8 cellular contexts compared by ENCODE assay signal in the genomic region with DNA sequence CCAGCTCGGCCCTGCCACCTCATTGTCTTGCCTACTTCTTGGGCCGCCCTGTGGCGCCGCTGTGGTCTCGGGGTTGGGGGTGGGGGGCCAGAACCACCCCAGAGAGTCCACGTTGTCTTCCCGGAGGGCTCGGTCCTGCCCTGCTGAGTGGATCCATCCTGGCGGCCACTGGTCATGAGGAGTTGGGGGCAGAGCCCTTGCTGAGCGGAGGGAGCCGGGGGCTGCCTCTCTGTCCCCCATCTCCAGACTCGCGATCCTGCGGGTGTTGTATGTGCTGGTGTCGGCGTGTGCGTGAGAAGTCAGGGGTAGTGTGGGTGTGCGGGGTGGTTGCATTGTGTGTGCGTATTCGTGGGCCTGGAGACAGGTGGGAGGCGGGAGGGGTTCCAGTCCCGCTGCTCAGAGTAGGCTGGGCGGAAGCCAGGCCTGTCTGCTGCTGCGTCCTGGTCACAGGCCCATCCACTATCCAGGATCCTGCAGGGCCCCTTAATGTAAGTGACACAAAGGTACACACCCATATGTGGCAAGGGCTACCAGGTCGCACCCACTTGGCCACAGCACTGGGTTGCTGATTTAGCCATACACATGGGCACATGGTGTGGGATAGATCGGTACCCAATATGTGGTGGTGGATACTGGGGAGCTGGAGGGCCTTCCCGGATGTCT. TPM values are rescaled to one million over a fixed set of nuclear protein-coding genes. Genes with fewer than 3 reads are reported as not detected.
DNase-seq lines count a peak whose midpoint lies in the region; ATAC-seq, FAIRE-seq and TF ChIP-seq lines count a peak whose summit lies in the region.

No MANE protein-coding gene starts in this region.

- peak overlapping the region in 1 of 2 experiments; percentile 79 for H3K4me3 ChIP-seq in mesenchymal stem cell (ENCODE audit: insufficient read depth in 1 of 2, low read depth in 1 of 2, low read length in 2 of 2)
- peak overlapping the region; percentile 5 to 52 (median 44) for H3K4me3 ChIP-seq in transverse colon

- peak overlapping the region; percentile 4 to 6 for H2BK12ac ChIP-seq in mesenchymal stem cell (ENCODE audit: low read length in 2 of 2)

- TF ChIP-seq CTCF in transverse colon (IDR thresholded peaks at IDR 0.05), result no peak

- ATAC-seq in activated T-cell treated with anti-CD3 and anti-CD28 coated beads, Interleukin-2, amount 50 U/mL, for 72 hours (replicated peaks in 1 of 2), result no peak

- H3K4me3 Mint-ChIP-seq in activated T-cell treated with anti-CD3 and anti-CD28 coated beads, Interleukin-2, amount 50 U/mL, for 72 hours, result peak overlapping the region; percentile 72 to 84

- no peak overlapping the region for H2AK5ac ChIP-seq in mesenchymal stem cell (ENCODE audit: low read length, severe bottlenecking)

- H3K4me2 ChIP-seq in mesenchymal stem cell (ENCODE audit: low read length, poor library complexity, severe bottlenecking), result peak overlapping the region; percentile 25

- peaks cover 13% of the 10 kb centered on the region for H3K4me1 ChIP-seq in mesenchymal stem cell (ENCODE audit: control insufficient read depth, insufficient read depth, low read depth, low read length)
- peaks cover 0 to 10% (median 3%) of the 10 kb centered on the region in 4 donors for H3K4me1 ChIP-seq in transverse colon

- peak overlapping the region; percentile 97 for H4K8ac ChIP-seq in mesenchymal stem cell (ENCODE audit: low read length)

- H3K36me3 ChIP-seq in mesenchymal stem cell (ENCODE audit: control insufficient read depth in 1 of 2, insufficient read depth in 2 of 2, low read depth in 1 of 2, low read length in 2 of 2) (peaks cover 14 to 57% of the 10 kb centered on the region in 2 experiments), transverse colon (no peaks in the 10 kb centered on the region)

- no peak for FAIRE-seq in GM12892 (lab: Jason Lieb, UNC)

- TF ChIP-seq EP300 in transverse colon (IDR thresholded peaks at IDR 0.05; ENCODE audit: low read depth), result no peak

- H3K18ac ChIP-seq in mesenchymal stem cell (ENCODE audit: low read depth in 1 of 2, low read length in 2 of 2), result peak overlapping the region; percentile 64 to 83

- no peak for DNase-seq in activated T-cell treated with anti-CD3 and anti-CD28 coated beads, Interleukin-2, amount 50 U/mL, for 72 hours
- no peak for DNase-seq in activated T-cell treated with anti-CD3 and anti-CD28 coated beads for 4 hours
- no peak for DNase-seq in mesenchymal stem cell
- peak; percentile 11 for DNase-seq in transverse colon
- no peak for DNase-seq in GM12892 (ENCODE audit: insufficient read length)
- DNase-seq in cortex of kidney (lab: John Stamatoyannopoulos, UW), result no peak
- DNase-seq in activated CD4-positive, alpha-beta T cell treated with anti-CD3 and anti-CD28 coated beads for 48 hours, result no peak

- peak overlapping the region; percentile 95 for H3K9ac ChIP-seq in mesenchymal stem cell (ENCODE audit: low read length)

- H3K23ac ChIP-seq in mesenchymal stem cell (ENCODE audit: low read length in 2 of 2), result no peak overlapping the region

- H3K4ac ChIP-seq in mesenchymal stem cell (ENCODE audit: low read depth in 1 of 2, low read length in 2 of 2), result peak overlapping the region; percentile 1 to 81

- intact Hi-C loops in transverse colon (cut with DNase I; ENCODE audit: low total_unique reads), result no loop called here

- no peaks in the 10 kb centered on the region for H3K27me3 ChIP-seq in mesenchymal stem cell (ENCODE audit: control insufficient read depth in 1 of 2, insufficient read depth in 1 of 2, low read length in 2 of 2)
- H3K27me3 ChIP-seq in transverse colon, result no peaks in the 10 kb centered on the region

- peak overlapping the region; percentile 81 for H3K27ac ChIP-seq in cingulate gyrus (ENCODE audit: low read depth, low read length)
- no peak overlapping the region for H3K27ac ChIP-seq in mesenchymal stem cell (ENCODE audit: low read length, poor library complexity, severe bottlenecking)
- H3K27ac ChIP-seq in transverse colon, result peak overlapping the region; percentile 80 to 86 (median 83)

- H2BK5ac ChIP-seq in mesenchymal stem cell (ENCODE audit: low read depth, low read length, poor library complexity, severe bottlenecking), result no peak overlapping the region

- H2BK120ac ChIP-seq in mesenchymal stem cell (ENCODE audit: low read depth, low read length), result no peak overlapping the region

- H3K9me3 Mint-ChIP-seq in activated T-cell treated with anti-CD3 and anti-CD28 coated beads, Interleukin-2, amount 50 U/mL, for 72 hours, result no peaks in the 10 kb centered on the region

- H3K36me3 Mint-ChIP-seq in activated T-cell treated with anti-CD3 and anti-CD28 coated beads, Interleukin-2, amount 50 U/mL, for 72 hours (ENCODE audit: insufficient read depth in 2 of 2), result peaks cover 0 to 3% of the 10 kb centered on the region in 2 donors

- 84% methylated on average over 26 of the region's 27 CpGs for WGBS in mesenchymal stem cell
- 83% methylated on average over 27 of the region's 27 CpGs; no CpG with 5 or more reads in 1 of the 2 donors for WGBS in transverse colon (ENCODE audit: low coverage in 1 of 2), 2 donors

- no peak for TF ChIP-seq POLR2A in transverse colon (IDR thresholded peaks at IDR 0.05)
- no peak for TF ChIP-seq POLR2A in GM12892 (IDR thresholded peaks at IDR 0.05; ENCODE audit: low read depth, low read length)

- in situ Hi-C loops in transverse colon (cut with MboI; ENCODE audit: low pct_ligation_motif_present in 1 of 4, low pct_unique_long_range_greater_than_20kb in 1 of 4, low sequenced_read_pairs in 3 of 4), result loop anchor here in 3 of 4 donors (25.0 kb wide), 2 partner anchors 152 to 298 kb away; a partner anchor contains a TSS

- H3K27me3 Mint-ChIP-seq in activated T-cell treated with anti-CD3 and anti-CD28 coated beads, Interleukin-2, amount 50 U/mL, for 72 hours (ENCODE audit: low read depth), result no peaks in the 10 kb centered on the region

- H3K27ac Mint-ChIP-seq in activated T-cell treated with anti-CD3 and anti-CD28 coated beads, Interleukin-2, amount 50 U/mL, for 72 hours, result peak overlapping the region; percentile 71

- H3K4me1 Mint-ChIP-seq in activated T-cell treated with anti-CD3 and anti-CD28 coated beads, Interleukin-2, amount 50 U/mL, for 72 hours (ENCODE audit: low read depth), result peaks cover 10% of the 10 kb centered on the region

- no peak overlapping the region for H2AFZ ChIP-seq in mesenchymal stem cell (ENCODE audit: low read depth, low read length)

- H3K9me3 ChIP-seq in mesenchymal stem cell (ENCODE audit: control insufficient read depth, low read length) (no peaks in the 10 kb centered on the region), transverse colon (no peaks in the 10 kb centered on the region)

- H4K91ac ChIP-seq in mesenchymal stem cell (ENCODE audit: low read length), result peak overlapping the region; percentile 91

- H2BK15ac ChIP-seq in mesenchymal stem cell (ENCODE audit: low read depth, poor library complexity, severe bottlenecking), result no peak overlapping the region

- peaks cover 12% of the 10 kb centered on the region for H3K79me1 ChIP-seq in mesenchymal stem cell (replicated peaks; ENCODE audit: low read length, poor library complexity, severe bottlenecking)

- H3K14ac ChIP-seq in mesenchymal stem cell (ENCODE audit: low read length in 2 of 2), result peak overlapping the region in 1 of 2 experiments; percentile 78

RNA-seq across cellular contexts. Expression of a gene that starts 30.7 kb away (rescaled TPM):
- total RNA-seq in activated T-cell treated with anti-CD3 and anti-CD28 coated beads, Interleukin-2, amount 50 U/mL, for 72 hours, result 10 to 100 TPM; 84.0 to 87.4 TPM
- polyA plus RNA-seq in mesenchymal stem cell (2013, experiment 1 of 2), result 2.0 TPM
- 1.7 TPM for polyA plus RNA-seq in mesenchymal stem cell (2013, experiment 2 of 2)
- total RNA-seq in transverse colon, result 100 to 1,000 TPM in 2 of 4 donors, 10 to 100 TPM in 2; 81.1 to 163 (median 122) TPM
- 79.6 TPM for polyA plus RNA-seq in GM12892 (2012; ENCODE audit: missing spikeins)

RNA-seq across cellular contexts. Expression of a gene that starts 33.6 kb away (rescaled TPM):
- 10 to 100 TPM; 54.7 to 56.2 TPM for total RNA-seq in activated T-cell treated with anti-CD3 and anti-CD28 coated beads, Interleukin-2, amount 50 U/mL, for 72 hours
- polyA plus RNA-seq in mesenchymal stem cell (2013, experiment 1 of 2), result 25.6 TPM
- polyA plus RNA-seq in mesenchymal stem cell (2013, experiment 2 of 2), result 26.2 TPM
- 10 to 100 TPM; 50.1 to 72.9 (median 53.0) TPM for total RNA-seq in transverse colon
- polyA plus RNA-seq in GM12892 (2012; ENCODE audit: missing spikeins), result 48.6 TPM
